ENCODE assay signal across 18 cellular contexts in genomic region chr17:58535431-58535830, GRCh38. TPM values are rescaled to one million over a fixed set of nuclear protein-coding genes. Genes with fewer than 3 reads are reported as not detected.
DNase-seq lines count a peak whose midpoint lies in the region; TF ChIP-seq lines count a peak whose summit lies in the region.
"Had no signal": no experiment of that assay in that cellular context is flagged by ENCODE, and none has a peak within 500 bp of the region (broad histone marks: within the 10 kb centered on the region; RNA-seq: fewer than 3 reads in every experiment).

No MANE protein-coding gene starts in this region.

- no peak for TF ChIP-seq RAD21 in liver (IDR thresholded peaks at IDR 0.05)

- H3K4me3 ChIP-seq in liver (ENCODE audit: low read depth in 1 of 3, low read length in 3 of 3) = no peak overlapping the region
- no peak overlapping the region for H3K4me3 ChIP-seq in CD4-positive, alpha-beta memory T cell (ENCODE audit: low read length in 2 of 2)
- H3K4me3 ChIP-seq in colonic mucosa = no peak overlapping the region
- H3K4me3 ChIP-seq: BLaER1, smooth muscle cell, vagina had no signal

- peaks cover 17% of the 10 kb centered on the region for H3K4me1 Mint-ChIP-seq in HFFc6 (ENCODE audit: low read depth)
- peaks cover 0 to 4% (median 0%) of the 10 kb centered on the region in 4 donors for H3K4me1 Mint-ChIP-seq in CD4-positive, alpha-beta memory T cell

- CTCF ChIA-PET in CD4-positive, alpha-beta memory T cell (lab: Charles Lee; ENCODE audit: partially characterized antibody) = interaction anchor here (1.0 to 1.2 kb wide), 3 partner anchors 15 to 468 kb away, joined by 3 read pairs; no protein-coding TSS in a partner anchor

- H3K4me1 ChIP-seq in liver (ENCODE audit: control insufficient read depth in 4 of 4, insufficient read depth in 4 of 4, low read length in 3 of 4) (peaks cover 11 to 27% (median 18%) of the 10 kb centered on the region in 4 donors), colonic mucosa (no peaks in the 10 kb centered on the region)
- H3K4me1 ChIP-seq in CD4-positive, alpha-beta memory T cell (ENCODE audit: insufficient read depth, low read length) = peaks cover 11% of the 10 kb centered on the region

- H3K9me3 Mint-ChIP-seq in HFFc6 = no peaks in the 10 kb centered on the region
- H3K9me3 Mint-ChIP-seq in CD4-positive, alpha-beta memory T cell = no peaks in the 10 kb centered on the region
- H3K9me3 Mint-ChIP-seq: mesothelial cell of epicardium; stimulated activated naive CD8-positive, alpha-beta T cell treated with anti-CD3 and anti-CD28 coated beads, Interleukin-15, Interleukin-2, amounts not matched to agents 100 ng/mL and 50 ng/mL, for 24 hours; WTC11 had no signal

- no peaks in the 10 kb centered on the region for H3K36me3 Mint-ChIP-seq in HFFc6 (ENCODE audit: low read depth)
- no peaks in the 10 kb centered on the region for H3K36me3 Mint-ChIP-seq in CD4-positive, alpha-beta memory T cell
- H3K36me3 Mint-ChIP-seq: mesothelial cell of epicardium, WTC11 had no signal

- no peak overlapping the region for H3K27ac Mint-ChIP-seq in HFFc6
- no peak overlapping the region for H3K27ac Mint-ChIP-seq in CD4-positive, alpha-beta memory T cell
- H3K27ac Mint-ChIP-seq: mesothelial cell of epicardium; stimulated activated naive CD8-positive, alpha-beta T cell treated with anti-CD3 and anti-CD28 coated beads, Interleukin-15, Interleukin-2, amounts not matched to agents 100 ng/mL and 50 ng/mL, for 24 hours; WTC11 had no signal

- H3K36me3 ChIP-seq in liver (ENCODE audit: control insufficient read depth in 4 of 4, insufficient read depth in 3 of 4, low read depth in 1 of 4, low read length in 3 of 4) = no peaks in the 10 kb centered on the region
- no peaks in the 10 kb centered on the region for H3K36me3 ChIP-seq in CD4-positive, alpha-beta memory T cell (ENCODE audit: insufficient read depth, low read length)
- H3K36me3 ChIP-seq in colonic mucosa = no peaks in the 10 kb centered on the region
- H3K36me3 ChIP-seq: BLaER1, vagina had no signal

- POLR2A ChIA-PET in CD4-positive, alpha-beta memory T cell (lab: Charles Lee; ENCODE audit: partially characterized antibody) = interaction anchor here (0.6 kb wide), 1 partner anchor 11 kb away, joined by 3 read pairs; no protein-coding TSS in a partner anchor

- DNase-seq in AG20443 (ENCODE audit: low spot score) (peak; percentile 54), HFFc6 (peak; percentile 40), astrocyte of the hippocampus (ENCODE audit: low read depth, low spot score) (peak; percentile 50), amniotic stem cell (lab: John Stamatoyannopoulos, UW) (no peak), foreskin melanocyte (no peak), colonic mucosa (no peak)
- no peak for DNase-seq in CD4-positive, alpha-beta memory T cell
- DNase-seq: effector CD4-positive, alpha-beta T cell; MM.1S; NCI-H2029; NCI-H524 treated with DMSO at 0.1 percent for 48 hours had no signal

- 34% methylated on average over 2 of the region's 2 CpGs for WGBS in liver

- peak overlapping the region; percentile 6 to 42 for H3K27ac ChIP-seq in liver (ENCODE audit: low read depth in 1 of 2, low read length in 2 of 2)
- H3K27ac ChIP-seq in CD4-positive, alpha-beta memory T cell (ENCODE audit: low read depth, low read length) = no peak overlapping the region
- H3K27ac ChIP-seq in colonic mucosa = no peak overlapping the region
- H3K27ac ChIP-seq: BLaER1, vagina had no signal

- H3K27me3 Mint-ChIP-seq in HFFc6 (ENCODE audit: insufficient read depth) = peaks cover 24% of the 10 kb centered on the region
- H3K27me3 Mint-ChIP-seq in CD4-positive, alpha-beta memory T cell = peaks cover 0 to 5% of the 10 kb centered on the region in 2 donors

- H3K9ac ChIP-seq in liver (ENCODE audit: low read depth in 1 of 2, low read length in 2 of 2) = no peak overlapping the region
- H3K9ac ChIP-seq in colonic mucosa (ENCODE audit: low read depth in 2 of 2, low read length in 2 of 2) = no peak overlapping the region
- H3K9ac ChIP-seq: BLaER1 had no signal

- intact Hi-C loops in CD4-positive, alpha-beta memory T cell (cut with micrococcal nuclease) = no loop called here
- intact Hi-C loops in colonic mucosa (cut with DNase I) = no loop called here

- no peaks in the 10 kb centered on the region for H3K9me3 ChIP-seq in liver (ENCODE audit: control insufficient read depth in 4 of 4, low read length in 3 of 4)
- no peaks in the 10 kb centered on the region for H3K9me3 ChIP-seq in CD4-positive, alpha-beta memory T cell (ENCODE audit: control insufficient read depth in 1 of 2, low read length in 2 of 2)
- no peaks in the 10 kb centered on the region for H3K9me3 ChIP-seq in colonic mucosa
- H3K9me3 ChIP-seq: BLaER1, vagina had no signal

- TF ChIP-seq CTCF in HFFc6 (IDR thresholded peaks at IDR 0.05) (no peak), liver (IDR thresholded peaks at IDR 0.05; ENCODE audit: low read depth, low read length, missing input control) (no peak), colonic mucosa (IDR thresholded peaks at IDR 0.05) (no peak)

- H3K27me3 ChIP-seq in liver (ENCODE audit: control insufficient read depth in 4 of 4, insufficient read depth in 4 of 4, low read length in 3 of 4) (no peaks in the 10 kb centered on the region), colonic mucosa (no peaks in the 10 kb centered on the region)
- no peaks in the 10 kb centered on the region for H3K27me3 ChIP-seq in CD4-positive, alpha-beta memory T cell (ENCODE audit: insufficient read depth, low read length)
- H3K27me3 ChIP-seq: vagina had no signal

- no peak overlapping the region for H3K4me3 Mint-ChIP-seq in HFFc6
- no peak overlapping the region for H3K4me3 Mint-ChIP-seq in CD4-positive, alpha-beta memory T cell
- H3K4me3 Mint-ChIP-seq: mesothelial cell of epicardium; stimulated activated naive CD8-positive, alpha-beta T cell treated with anti-CD3 and anti-CD28 coated beads, Interleukin-15, Interleukin-2, amounts not matched to agents 100 ng/mL and 50 ng/mL, for 24 hours; WTC11 had no signal

TF ChIP-seq in liver, 16 proteins besides CTCF, POLR2A, EP300 and RAD21:
- TF ChIP-seq SP1 (IDR thresholded peaks at IDR 0.05) (peak; percentile 67), HNF4A (conservative IDR thresholded peaks at IDR 0.05) (peak; percentile 89 to 98), REST (IDR thresholded peaks at IDR 0.05) (no peak), ATF3 (IDR thresholded peaks at IDR 0.05) (peak; percentile 83), FOXA2 (IDR thresholded peaks at IDR 0.05) (no peak), EGR1 (IDR thresholded peaks at IDR 0.05; ENCODE audit: low read depth in 2 of 2) (no peak), FOXA1 (IDR thresholded peaks at IDR 0.05) (no peak), HNF4G (IDR thresholded peaks at IDR 0.05) (peak; percentile 73), MAX (IDR thresholded peaks at IDR 0.05) (peak; percentile 75), JUND (IDR thresholded peaks at IDR 0.05) (peak; percentile 95), GABPA (IDR thresholded peaks at IDR 0.05 in 1 of 2, conservative IDR thresholded peaks at IDR 0.05 in 1 of 2) (peak in 1 of 2 donors; percentile 50), YY1 (IDR thresholded peaks at IDR 0.05) (peak; percentile 94), RXRA (IDR thresholded peaks at IDR 0.05) (peak; percentile 52 to 81)

RNA-seq across cellular contexts. Expression of gene MTMR4, which starts 21.0 kb away (rescaled TPM):
- 10 to 100 TPM; 25.3 to 32.2 (median 28.2) TPM for total RNA-seq in HFFc6 (2021; fragmentation: NEBNext Ultra II Directional; extraction: Animal tissue kit (Norgen Biotek cat#: 25700))
- total RNA-seq in liver = 10 to 100 TPM; 39.8 to 70.1 TPM
- polyA plus RNA-seq in liver = 10 to 100 TPM; 17.2 to 20.0 TPM
- 10 to 100 TPM; 60.4 to 65.7 TPM for total RNA-seq in CD4-positive, alpha-beta memory T cell
- polyA plus RNA-seq in CD4-positive, alpha-beta memory T cell = 10 to 100 TPM; 17.5 to 23.5 TPM
- 10 to 100 TPM; 43.5 to 45.3 TPM for total RNA-seq in colonic mucosa

RNA-seq across cellular contexts. Expression of gene HSF5, which starts 47.2 kb away (rescaled TPM):
- not detected for total RNA-seq in HFFc6 (2021; fragmentation: NEBNext Ultra II Directional; extraction: Animal tissue kit (Norgen Biotek cat#: 25700))
- under 1 TPM; 0.09 to 0.17 TPM for total RNA-seq in liver
- not detected for polyA plus RNA-seq in liver
- total RNA-seq in CD4-positive, alpha-beta memory T cell = 1 to 10 TPM; 2.1 to 2.4 TPM
- 1 to 10 TPM in 1 of 2 donors, under 1 TPM in 1; 0.84 to 1.4 TPM for polyA plus RNA-seq in CD4-positive, alpha-beta memory T cell
- total RNA-seq in colonic mucosa = under 1 TPM in 1 of 2 donors, not detected in 1; 0.07 TPM
- total RNA-seq: smooth muscle cell had no signal
- polyA plus RNA-seq: smooth muscle cell had no signal

Comparison
In these comparisons a context has a peak if more than half of its experiments do, and no peak if none do; other contexts are left out.
1. DNase-seq: peak in AG20443 (single experiment), HFFc6 (single experiment) and astrocyte of the hippocampus (single experiment); none in amniotic stem cell (single experiment), foreskin melanocyte (single experiment), CD4-positive, alpha-beta memory T cell (0 of 5) and colonic mucosa (single experiment).
2. H3K27ac ChIP-seq: peak in liver (2 of 2); none in CD4-positive, alpha-beta memory T cell (single experiment) and colonic mucosa (single experiment).